Comparison of ENCODE assay signal across 8 cellular contexts in the genomic region with DNA sequence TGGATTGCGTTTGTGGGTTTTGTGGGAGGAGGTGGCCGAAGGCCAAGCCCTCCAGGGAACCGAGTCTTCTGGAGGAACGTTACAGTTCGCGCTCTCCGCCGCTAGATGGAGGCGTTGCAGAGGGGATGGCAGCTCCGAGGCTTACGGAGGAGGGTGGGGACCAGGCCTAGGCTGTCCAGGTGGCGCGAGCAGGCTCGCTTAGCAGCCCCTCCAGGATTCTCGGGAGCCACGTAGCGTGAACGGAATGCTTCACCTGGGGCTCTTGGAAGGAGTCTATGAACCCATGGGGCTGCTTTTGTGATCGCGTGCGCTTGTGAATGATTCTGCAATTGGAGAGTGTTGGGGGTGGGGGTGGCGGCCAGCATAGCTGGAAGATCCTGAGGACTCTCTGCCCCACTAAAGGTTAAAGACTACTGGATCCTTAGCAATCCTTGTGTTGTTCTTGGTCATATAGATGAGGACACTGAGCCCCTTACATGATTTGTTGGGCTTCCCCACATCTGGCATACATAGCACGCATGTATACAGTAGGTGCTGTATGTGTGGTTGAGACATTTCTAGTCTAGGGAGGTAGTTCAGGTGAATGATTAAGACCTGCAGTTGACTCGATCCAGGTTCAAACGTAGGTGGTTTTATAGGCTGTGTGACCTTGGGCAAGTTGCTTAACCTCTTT. TPM values are rescaled to one million over a fixed set of nuclear protein-coding genes. Genes with fewer than 3 reads are reported as not detected.
DNase-seq lines count a peak whose midpoint lies in the region; ATAC-seq, FAIRE-seq and TF ChIP-seq lines count a peak whose summit lies in the region.

No MANE protein-coding gene starts in this region.

- H3K27me3 ChIP-seq in OCI-LY1 (ENCODE audit: insufficient read depth, low read length) = no peaks in the 10 kb centered on the region
- H3K27me3 ChIP-seq in thyroid gland = no peaks in the 10 kb centered on the region

- H3K9me2 ChIP-seq in OCI-LY1 (ENCODE audit: low read depth, low read length) = no peaks in the 10 kb centered on the region

- no peak overlapping the region for H3K4me2 ChIP-seq in OCI-LY1 (ENCODE audit: low read length)

- H3K27me3 Mint-ChIP-seq in nephron progenitor cell (ENCODE audit: low read depth, poor library complexity) = peaks cover 20% of the 10 kb centered on the region

- H4K20me1 ChIP-seq in OCI-LY1 (ENCODE audit: insufficient read depth, low read length) = no peaks in the 10 kb centered on the region

- H3K4me3 ChIP-seq in OCI-LY1 (ENCODE audit: low read depth, low read length, poor library complexity, severe bottlenecking) (no peak overlapping the region), thyroid gland (replicated peaks in 1 of 3) (no peak overlapping the region)

- ATAC-seq in HG03457 (IDR thresholded peaks at IDR 0.05; ENCODE audit: unreplicated experiment) = peak; percentile 72

- H3K9me3 Mint-ChIP-seq in nephron progenitor cell = peaks cover 4% of the 10 kb centered on the region

- 22 to 25% methylated on average over 20 to 23 of the region's 25 CpGs for WGBS in thyroid gland, 2 donors

- H3K4me1 ChIP-seq in OCI-LY1 (ENCODE audit: insufficient read depth, low read length, severe bottlenecking) = no peaks in the 10 kb centered on the region
- peaks cover 0 to 9% of the 10 kb centered on the region in 2 donors for H3K4me1 ChIP-seq in thyroid gland

- H2AFZ ChIP-seq in OCI-LY1 (ENCODE audit: low read length) = no peak overlapping the region

- no peaks in the 10 kb centered on the region for H3K79me2 ChIP-seq in OCI-LY1 (ENCODE audit: insufficient read depth, low read length)

- DNase-seq in CD1c-positive myeloid dendritic cell (ENCODE audit: extremely low spot score) (peak; percentile 73), GM19239 (ENCODE audit: insufficient read length, low spot score) (peak; percentile 77), activated T-cell treated with anti-CD3 and anti-CD28 coated beads for 48 hours (ENCODE audit: low read depth) (peak; percentile 48), fibroblast of peridontal ligament (ENCODE audit: extremely low read depth) (peak; percentile 62), nephron progenitor cell (peak; percentile 86), thyroid gland (peak; percentile 90 to 91)

- TF ChIP-seq POLR2A in thyroid gland (IDR thresholded peaks at IDR 0.05) = no peak

- H3K27ac ChIP-seq in OCI-LY1 (ENCODE audit: low read depth, low read length, poor library complexity, severe bottlenecking) = no peak overlapping the region
- no peak overlapping the region for H3K27ac ChIP-seq in thyroid gland

- H3K4me3 Mint-ChIP-seq in nephron progenitor cell = no peak overlapping the region

- no peaks in the 10 kb centered on the region for H3K9me3 ChIP-seq in OCI-LY1 (ENCODE audit: low read length)
- no peaks in the 10 kb centered on the region for H3K9me3 ChIP-seq in thyroid gland

- H3K36me3 Mint-ChIP-seq in nephron progenitor cell (ENCODE audit: low read depth) = no peaks in the 10 kb centered on the region

- H3K9ac ChIP-seq in OCI-LY1 (ENCODE audit: low read length) = no peak overlapping the region

- TF ChIP-seq CTCF in OCI-LY1 (IDR thresholded peaks at IDR 0.05; ENCODE audit: low read length) (peak; percentile 89), nephron progenitor cell (IDR thresholded peaks at IDR 0.05) (peak; percentile 85), thyroid gland (IDR thresholded peaks at IDR 0.05) (peak; percentile 74 to 97 (median 92))

- intact Hi-C loops in thyroid gland (cut with DNase I) = loop anchor here (5.0 to 10.0 kb wide), 2 partner anchors 411 to 1214 kb away; partner anchors contain the start of gene CFAP20DC

- peaks cover 7% of the 10 kb centered on the region for H3K4me1 Mint-ChIP-seq in nephron progenitor cell

- peak; percentile 85 for FAIRE-seq in GM19239 (lab: Jason Lieb, UNC)

- no peak overlapping the region for H3K27ac Mint-ChIP-seq in nephron progenitor cell

- H3F3A ChIP-seq in OCI-LY1 (ENCODE audit: insufficient read depth, low read length) = no peaks in the 10 kb centered on the region

- H3K36me3 ChIP-seq in OCI-LY1 (ENCODE audit: insufficient read depth, low read length) (no peaks in the 10 kb centered on the region), thyroid gland (no peaks in the 10 kb centered on the region)

RNA-seq across cellular contexts. Expression of gene FAM3D, which starts 25.7 kb away (rescaled TPM):
- total RNA-seq in thyroid gland = under 1 TPM in 1 of 4 donors, not detected in 3; 0.67 TPM
